8 cellular contexts compared by ENCODE assay signal in the genomic region with DNA sequence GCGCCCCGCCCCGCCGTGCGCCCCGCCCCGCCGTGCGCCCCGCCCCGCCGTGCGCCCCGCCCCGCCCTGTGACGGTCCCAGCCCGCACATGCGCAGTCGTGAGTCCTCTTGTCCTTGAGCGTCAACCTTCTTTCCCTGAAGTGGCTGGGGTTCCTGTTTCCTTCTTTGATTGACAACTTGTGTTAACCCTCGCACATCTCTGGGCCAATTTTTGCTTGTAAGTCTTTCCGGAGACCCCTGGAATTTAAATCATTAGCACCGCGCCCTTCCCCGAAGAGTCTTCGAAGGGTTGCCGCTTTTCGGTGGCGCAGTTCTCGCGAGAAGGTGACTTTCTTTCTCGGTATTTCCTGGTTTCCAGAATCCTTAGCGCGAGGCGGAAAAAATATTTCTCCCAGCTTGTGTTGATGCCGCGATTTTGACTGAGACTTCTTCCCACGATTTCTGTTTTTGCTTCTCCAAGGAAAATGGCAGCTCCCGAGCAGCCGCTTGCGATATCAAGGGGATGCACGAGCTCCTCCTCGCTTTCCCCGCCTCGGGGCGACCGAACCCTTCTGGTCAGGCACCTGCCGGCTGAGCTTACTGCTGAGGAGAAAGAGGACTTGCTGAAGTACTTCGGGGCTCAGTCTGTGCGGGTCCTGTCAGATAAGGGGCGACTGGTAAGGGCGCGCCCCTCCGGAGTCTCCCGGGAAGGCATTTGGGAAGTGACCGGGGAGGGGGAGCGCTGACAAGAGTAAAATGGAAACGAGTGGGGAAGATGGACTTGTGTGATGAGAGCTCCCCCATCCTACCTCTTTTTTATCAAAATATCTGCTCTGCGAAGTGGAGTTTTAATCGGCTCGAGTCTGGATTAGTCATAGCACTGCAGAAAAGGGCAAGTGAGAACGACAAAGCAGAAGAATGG. TPM values are rescaled to one million over a fixed set of nuclear protein-coding genes. Genes with fewer than 3 reads are reported as not detected.
DNase-seq lines count a peak whose midpoint lies in the region; ATAC-seq and TF ChIP-seq lines count a peak whose summit lies in the region.

Gene RNPC3, plus strand, starts transcription at position 93 of the 901 bp plus-strand sequence. Its CDS starts 372 bp downstream, at position 465.

- H3K27me3 Mint-ChIP-seq in activated naive CD8-positive, alpha-beta T cell = no peaks in the 10 kb centered on the region
- no peaks in the 10 kb centered on the region for H3K27me3 Mint-ChIP-seq in osteocyte (ENCODE audit: unreplicated experiment)

- DNase-seq in NCI-H1092 treated with DMSO at 0.1 percent for 48 hours (lab: John Stamatoyannopoulos, UW) (peak; percentile 88), SKM-1 (lab: John Stamatoyannopoulos, UW; ENCODE audit: unreplicated experiment) (peak; percentile 91), head of caudate nucleus (peak; percentile 78 to 97 (median 93)), osteocyte (ENCODE audit: extremely low spot score, unreplicated experiment) (peak; percentile 95)

- peak; percentile 72 for ATAC-seq in HG02610 (IDR thresholded peaks at IDR 0.05; ENCODE audit: unreplicated experiment)

- no peaks in the 10 kb centered on the region for H3K9me3 Mint-ChIP-seq in activated naive CD8-positive, alpha-beta T cell (ENCODE audit: low read depth)
- H3K9me3 Mint-ChIP-seq in osteocyte (ENCODE audit: unreplicated experiment) = peaks cover 4% of the 10 kb centered on the region

- peak within 1 kb of the TSS; percentile 99 for H3K27ac Mint-ChIP-seq in activated naive CD8-positive, alpha-beta T cell
- peak within 1 kb of the TSS; percentile 100 for H3K27ac Mint-ChIP-seq in osteocyte (ENCODE audit: unreplicated experiment)

- H3K9me3 ChIP-seq in thymus (ENCODE audit: control insufficient read depth) = no peaks in the 10 kb centered on the region

- H3K36me3 ChIP-seq in thymus (ENCODE audit: control insufficient read depth, insufficient read depth) = peaks cover 3% of the 10 kb centered on the region

- peak within 1 kb of the TSS; percentile 97 for H3K27ac ChIP-seq in thymus (ENCODE audit: low read depth)

- H3K36me3 Mint-ChIP-seq in activated naive CD8-positive, alpha-beta T cell = peaks cover 23% of the 10 kb centered on the region
- H3K36me3 Mint-ChIP-seq in osteocyte (ENCODE audit: unreplicated experiment) = peaks cover 10% of the 10 kb centered on the region

- peaks cover 8% of the 10 kb centered on the region for H3K4me1 ChIP-seq in thymus (ENCODE audit: control insufficient read depth, insufficient read depth, low read length)

- no peaks in the 10 kb centered on the region for H3K27me3 ChIP-seq in thymus (ENCODE audit: control insufficient read depth, insufficient read depth)

- intact Hi-C loops in head of caudate nucleus (cut with DNase I) = no loop called here

- H3K4me3 Mint-ChIP-seq in activated naive CD8-positive, alpha-beta T cell = peak within 1 kb of the TSS; percentile 99
- H3K4me3 Mint-ChIP-seq in osteocyte (ENCODE audit: unreplicated experiment) = peak within 1 kb of the TSS; percentile 100

- H3K4me1 Mint-ChIP-seq in activated naive CD8-positive, alpha-beta T cell (ENCODE audit: low read depth) = peaks cover 59% of the 10 kb centered on the region
- H3K4me1 Mint-ChIP-seq in osteocyte (ENCODE audit: unreplicated experiment) = peaks cover 23% of the 10 kb centered on the region

- TF ChIP-seq CTCF in osteocyte (IDR thresholded peaks at IDR 0.05) = peak; percentile 7

- H3K4me3 ChIP-seq in GM08714 (ENCODE audit: low read length) (peak within 1 kb of the TSS; percentile 86), thymus (ENCODE audit: low read length) (peak within 1 kb of the TSS; percentile 97)

- WGBS in thymus = under 1% methylated on average over 59 of the region's 62 CpGs

RNA-seq across cellular contexts. Expression of gene RNPC3, which starts in this region (rescaled TPM):
- total RNA-seq in osteocyte = 18.8 and 23.2 TPM in 2 replicates
- 17.2 TPM for polyA plus RNA-seq in thymus

Comparison
In these comparisons a context has a peak if more than half of its experiments do, and no peak if none do; other contexts are left out.
1. Peak in every context shown above with its lines: DNase-seq, ATAC-seq, H3K4me3 ChIP-seq and H3K27ac ChIP-seq.